Comparison of ENCODE assay signal across 1 cellular context in the genomic region with DNA sequence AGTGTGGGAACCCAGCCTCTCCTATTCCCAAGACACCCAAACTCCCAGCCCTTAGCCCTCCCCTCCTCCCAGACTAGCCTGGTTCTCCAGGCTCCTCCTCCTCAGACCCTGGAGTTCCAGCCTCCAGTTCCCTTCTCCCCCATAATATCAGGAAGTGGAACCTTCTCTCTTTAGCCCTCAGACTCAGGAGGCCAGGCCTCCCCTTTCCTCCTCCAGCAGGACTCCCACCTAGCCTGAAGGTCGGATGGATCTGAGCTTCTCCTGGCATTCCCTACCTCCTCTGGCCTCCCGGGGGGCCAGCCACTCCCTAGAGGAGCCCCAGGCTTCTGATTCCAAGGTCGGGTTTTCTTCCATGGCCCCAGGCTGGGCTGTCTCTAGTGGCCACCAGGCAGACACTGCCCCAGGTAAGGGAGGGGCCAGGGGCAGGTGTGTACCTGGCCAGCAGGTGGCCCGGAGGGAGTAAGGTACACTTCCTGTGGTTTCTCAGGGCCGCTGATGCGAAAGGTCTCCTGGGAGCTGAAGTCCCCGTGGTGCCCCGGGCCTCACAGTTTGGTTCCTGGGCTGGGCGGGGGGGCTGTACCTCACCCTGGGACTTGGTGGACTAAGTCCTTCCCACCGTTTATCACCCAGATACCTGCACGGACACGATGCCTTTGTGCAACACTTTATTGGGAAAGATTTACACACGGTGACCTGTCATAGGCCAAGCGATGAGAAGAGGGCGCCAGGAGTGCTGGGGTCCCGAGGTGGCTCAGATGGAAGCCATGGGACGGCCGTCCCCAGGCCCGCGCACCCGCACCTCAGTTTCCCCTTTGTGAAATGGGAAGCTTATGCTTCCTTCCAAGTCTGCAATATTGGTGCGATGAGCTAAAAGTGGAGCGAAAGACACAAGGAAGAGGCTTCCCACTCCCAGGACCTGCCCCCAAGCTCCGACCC.
TF ChIP-seq lines count a peak whose summit lies in the region.

A gene with protein sequence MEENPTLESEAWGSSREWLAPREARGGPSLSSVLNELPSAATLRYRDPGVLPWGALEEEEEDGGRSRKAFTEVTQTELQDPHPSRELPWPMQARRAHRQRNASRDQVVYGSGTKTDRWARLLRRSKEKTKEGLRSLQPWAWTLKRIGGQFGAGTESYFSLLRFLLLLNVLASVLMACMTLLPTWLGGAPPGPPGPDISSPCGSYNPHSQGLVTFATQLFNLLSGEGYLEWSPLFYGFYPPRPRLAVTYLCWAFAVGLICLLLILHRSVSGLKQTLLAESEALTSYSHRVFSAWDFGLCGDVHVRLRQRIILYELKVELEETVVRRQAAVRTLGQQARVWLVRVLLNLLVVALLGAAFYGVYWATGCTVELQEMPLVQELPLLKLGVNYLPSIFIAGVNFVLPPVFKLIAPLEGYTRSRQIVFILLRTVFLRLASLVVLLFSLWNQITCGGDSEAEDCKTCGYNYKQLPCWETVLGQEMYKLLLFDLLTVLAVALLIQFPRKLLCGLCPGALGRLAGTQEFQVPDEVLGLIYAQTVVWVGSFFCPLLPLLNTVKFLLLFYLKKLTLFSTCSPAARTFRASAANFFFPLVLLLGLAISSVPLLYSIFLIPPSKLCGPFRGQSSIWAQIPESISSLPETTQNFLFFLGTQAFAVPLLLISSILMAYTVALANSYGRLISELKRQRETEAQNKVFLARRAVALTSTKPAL (minus strand): TSS at position 397 of the 936 bp plus-strand sequence. CDS start 43 bp downstream, at position 354.

TF ChIP-seq in HEK293T, 16 proteins besides CTCF, POLR2A, EP300 and RAD21 (continued from another document):
- TF ChIP-seq, protein P1, sequence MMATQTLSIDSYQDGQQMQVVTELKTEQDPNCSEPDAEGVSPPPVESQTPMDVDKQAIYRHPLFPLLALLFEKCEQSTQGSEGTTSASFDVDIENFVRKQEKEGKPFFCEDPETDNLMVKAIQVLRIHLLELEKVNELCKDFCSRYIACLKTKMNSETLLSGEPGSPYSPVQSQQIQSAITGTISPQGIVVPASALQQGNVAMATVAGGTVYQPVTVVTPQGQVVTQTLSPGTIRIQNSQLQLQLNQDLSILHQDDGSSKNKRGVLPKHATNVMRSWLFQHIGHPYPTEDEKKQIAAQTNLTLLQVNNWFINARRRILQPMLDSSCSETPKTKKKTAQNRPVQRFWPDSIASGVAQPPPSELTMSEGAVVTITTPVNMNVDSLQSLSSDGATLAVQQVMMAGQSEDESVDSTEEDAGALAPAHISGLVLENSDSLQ (IDR thresholded peaks at IDR 0.05) = no peak
- no peak for TF ChIP-seq ARNT (IDR thresholded peaks at IDR 0.05)
- no peak for TF ChIP-seq NFRKB (IDR thresholded peaks at IDR 0.05)
- TF ChIP-seq L3MBTL2 (conservative IDR thresholded peaks at IDR 0.05) = no peak
- no peak for TF ChIP-seq SUZ12 (IDR thresholded peaks at IDR 0.05)
- TF ChIP-seq FOXM1 (IDR thresholded peaks at IDR 0.05; ENCODE audit: borderline replicate concordance) = no peak
- no peak for TF ChIP-seq ZNF384 (IDR thresholded peaks at IDR 0.05)
- TF ChIP-seq SP1 (IDR thresholded peaks at IDR 0.05) = no peak
